In the genomic region with DNA sequence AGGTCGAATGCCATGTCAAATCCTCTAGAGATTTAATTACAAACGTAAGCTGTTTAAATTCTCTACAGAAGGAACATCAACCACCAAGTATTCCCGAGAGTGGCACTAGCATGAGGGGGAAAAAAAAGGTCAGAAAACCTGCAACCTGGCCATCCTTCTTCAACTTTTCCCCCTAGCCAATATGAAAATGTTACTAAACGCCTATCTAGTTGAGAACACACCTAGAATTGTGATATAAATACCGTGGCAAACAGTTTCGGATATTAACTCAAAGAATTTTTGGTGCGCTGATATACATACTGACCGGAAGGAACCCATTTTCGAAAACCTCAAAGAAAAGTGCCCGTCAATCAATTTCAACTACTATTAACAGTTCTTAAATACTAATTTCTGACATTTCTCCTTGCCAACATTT, we compare ENCODE assay signal across 9 cellular contexts. TPM values are rescaled to one million over a fixed set of nuclear protein-coding genes. Genes with fewer than 3 reads are reported as not detected.
A peak's percentile ranks its signal among the peaks of the same experiment; 100 is the strongest.
DNase-seq lines count a peak whose midpoint lies in the region; FAIRE-seq and TF ChIP-seq lines count a peak whose summit lies in the region.
"Had no signal": no experiment of that assay in that cellular context is flagged by ENCODE, and none has a peak within 500 bp of the region (broad histone marks: within the 10 kb centered on the region; RNA-seq: fewer than 3 reads in every experiment).

No MANE protein-coding gene starts in this region.

- WGBS in iPS DF 6.9 (ENCODE audit: insufficient coverage, insufficient read length) = no CpG with 5 or more reads among the region's 10 CpGs

- H3K36me3 Mint-ChIP-seq in T-helper 2 cell treated with Interferon-gamma antibody and Interleukin-4, amounts not matched to agents 5 μg/mL and 100 μg/mL, for 36 hours (ENCODE audit: low read depth) = peaks cover 61% of the 10 kb centered on the region
- peaks cover 69% of the 10 kb centered on the region for H3K36me3 Mint-ChIP-seq in activated CD4-positive, alpha-beta memory T cell treated with anti-CD3 and anti-CD28 coated beads for 36 hours

- H3K9me3 Mint-ChIP-seq in T-helper 2 cell treated with Interferon-gamma antibody and Interleukin-4, amounts not matched to agents 5 μg/mL and 100 μg/mL, for 36 hours = no peaks in the 10 kb centered on the region
- H3K9me3 Mint-ChIP-seq in activated CD4-positive, alpha-beta memory T cell treated with anti-CD3 and anti-CD28 coated beads for 36 hours = no peaks in the 10 kb centered on the region

- H3K9ac ChIP-seq in stomach smooth muscle (ENCODE audit: low read length in 2 of 2) = peak overlapping the region; percentile 1 to 99

- H3K27me3 Mint-ChIP-seq in T-helper 2 cell treated with Interferon-gamma antibody and Interleukin-4, amounts not matched to agents 5 μg/mL and 100 μg/mL, for 36 hours (ENCODE audit: low read depth) = no peaks in the 10 kb centered on the region
- H3K27me3 Mint-ChIP-seq in activated CD4-positive, alpha-beta memory T cell treated with anti-CD3 and anti-CD28 coated beads for 36 hours = no peaks in the 10 kb centered on the region

- in situ Hi-C loops in GM13976 (cut with MboI; ENCODE audit: low sequenced_read_pairs, unreplicated experiment) = no loop called here

- peak overlapping the region; percentile 99 for H3K4me3 Mint-ChIP-seq in T-helper 2 cell treated with Interferon-gamma antibody and Interleukin-4, amounts not matched to agents 5 μg/mL and 100 μg/mL, for 36 hours
- peak overlapping the region; percentile 100 for H3K4me3 Mint-ChIP-seq in activated CD4-positive, alpha-beta memory T cell treated with anti-CD3 and anti-CD28 coated beads for 36 hours

- intact Hi-C loops in activated CD4-positive, alpha-beta memory T cell treated with anti-CD3 and anti-CD28 coated beads for 36 hours (cut with micrococcal nuclease) = loop anchor here (5.0 to 10.0 kb wide), 5 partner anchors 165 to 1290 kb away; a partner anchor contains a TSS

- H3K27me3 ChIP-seq in iPS DF 6.9 (ENCODE audit: control insufficient read depth, insufficient read depth, low read length) (no peaks in the 10 kb centered on the region), stomach smooth muscle (ENCODE audit: control insufficient read depth in 1 of 2, insufficient read depth in 2 of 2, low read length in 2 of 2) (no peaks in the 10 kb centered on the region)

- no peak for TF ChIP-seq CTCF in GM13976 (IDR thresholded peaks at IDR 0.05; ENCODE audit: borderline replicate concordance, control extremely low read depth, extremely low read depth, insufficient read depth, missing control alignments)

- H3K27ac Mint-ChIP-seq in T-helper 2 cell treated with Interferon-gamma antibody and Interleukin-4, amounts not matched to agents 5 μg/mL and 100 μg/mL, for 36 hours = peak overlapping the region; percentile 85
- H3K27ac Mint-ChIP-seq in activated CD4-positive, alpha-beta memory T cell treated with anti-CD3 and anti-CD28 coated beads for 36 hours = peak overlapping the region; percentile 100

- H3K4me3 ChIP-seq in iPS DF 6.9 (ENCODE audit: low read length) (peak overlapping the region; percentile 89; the same call in 1 of the 2 replicates), stomach smooth muscle (ENCODE audit: low read length in 2 of 2) (peak overlapping the region; percentile 76 to 99)

- no peak for FAIRE-seq in urothelium cell line (lab: Jason Lieb, UNC)
- FAIRE-seq: TTC549 had no signal

- peaks cover 11% of the 10 kb centered on the region; the same call in 1 of the 2 replicates for H3K36me3 ChIP-seq in iPS DF 6.9 (ENCODE audit: control insufficient read depth, insufficient read depth, low read length)
- peaks cover 9 to 15% of the 10 kb centered on the region in 2 donors for H3K36me3 ChIP-seq in stomach smooth muscle (ENCODE audit: control insufficient read depth in 2 of 2, insufficient read depth in 2 of 2, low read length in 2 of 2)

- H3K4me1 ChIP-seq in iPS DF 6.9 (ENCODE audit: control insufficient read depth, insufficient read depth, low read length) (no peaks in the 10 kb centered on the region), stomach smooth muscle (ENCODE audit: control insufficient read depth, insufficient read depth, low read length) (peaks cover 25% of the 10 kb centered on the region)

- POLR2A ChIA-PET in activated CD4-positive, alpha-beta memory T cell treated with anti-CD3 and anti-CD28 coated beads for 36 hours (lab: Charles Lee) = interaction anchor here (0.7 to 5.1 kb wide), 5 partner anchors 12 to 118 kb away, joined by 3 to 57 read pairs (median 6); a partner anchor contains a TSS

- no peak for DNase-seq in T-helper 2 cell treated with Interferon-gamma antibody and Interleukin-4, amounts not matched to agents 5 μg/mL and 100 μg/mL, for 36 hours (ENCODE audit: low spot score)
- no peak for DNase-seq in T-helper 2 cell
- no peak for DNase-seq in activated CD4-positive, alpha-beta memory T cell treated with anti-CD3 and anti-CD28 coated beads for 36 hours
- no peak for DNase-seq in iPS DF 6.9 (ENCODE audit: low read depth, low spot score)
- DNase-seq in NOMO-1 treated with DMSO at 0.1 percent for 48 hours (lab: John Stamatoyannopoulos, UW; ENCODE audit: unreplicated experiment) = no peak
- no peak for DNase-seq in urothelium cell line (ENCODE audit: low spot score)
- DNase-seq in GM13976 (ENCODE audit: low spot score) = no peak

- CTCF ChIA-PET in activated CD4-positive, alpha-beta memory T cell treated with anti-CD3 and anti-CD28 coated beads for 36 hours (lab: Charles Lee) = interaction anchor here (1.4 kb wide), 1 partner anchor 35 kb away, joined by 3 read pairs; no protein-coding TSS in a partner anchor

- H3K4me1 Mint-ChIP-seq in T-helper 2 cell treated with Interferon-gamma antibody and Interleukin-4, amounts not matched to agents 5 μg/mL and 100 μg/mL, for 36 hours (ENCODE audit: low read depth) = peaks cover 55% of the 10 kb centered on the region
- peaks cover 44% of the 10 kb centered on the region for H3K4me1 Mint-ChIP-seq in activated CD4-positive, alpha-beta memory T cell treated with anti-CD3 and anti-CD28 coated beads for 36 hours (ENCODE audit: low read depth)

- no peaks in the 10 kb centered on the region for H3K9me3 ChIP-seq in iPS DF 6.9 (ENCODE audit: control insufficient read depth, insufficient read depth, low read length)
- no peaks in the 10 kb centered on the region for H3K9me3 ChIP-seq in stomach smooth muscle (ENCODE audit: control insufficient read depth in 2 of 2, low read length in 2 of 2)

- H3K27ac ChIP-seq in iPS DF 6.9 (ENCODE audit: low read length) (no peak overlapping the region), stomach smooth muscle (ENCODE audit: low read length) (no peak overlapping the region)

RNA-seq across cellular contexts. Expression of a gene that starts 1.8 kb away (rescaled TPM):
- total RNA-seq in activated CD4-positive, alpha-beta memory T cell treated with anti-CD3 and anti-CD28 coated beads for 36 hours = 1,000 to 10,000 TPM; 1,063 to 1,070 TPM

RNA-seq across cellular contexts. Expression of a gene that starts 12.4 kb away (rescaled TPM):
- under 1 TPM in 1 of 2 experiments, not detected in 1; 0.07 TPM for total RNA-seq in activated CD4-positive, alpha-beta memory T cell treated with anti-CD3 and anti-CD28 coated beads for 36 hours
